Comparison of ENCODE assay signal across 2 cellular contexts in genomic region chr5:125950012-125950411, GRCh38.
TF ChIP-seq lines count a peak whose summit lies in the region.

No MANE protein-coding gene starts in this region.

TF ChIP-seq in HepG2, 621 proteins besides CTCF, POLR2A, EP300 and RAD21:
- TF ChIP-seq MAFK (conservative IDR thresholded peaks at IDR 0.05 in 1 of 2, IDR thresholded peaks at IDR 0.05 in 1 of 2; ENCODE audit: low read length in 2 of 2): peak in 1 of 2 experiments; percentile 43; a peak in 1 of 4 replicates
- TF ChIP-seq ETS1 (CRISPR knock-in tag; IDR thresholded peaks at IDR 0.05): no peak
- TF ChIP-seq ZBTB38 (CRISPR knock-in tag; IDR thresholded peaks at IDR 0.05): no peak
- TF ChIP-seq, protein P1, sequence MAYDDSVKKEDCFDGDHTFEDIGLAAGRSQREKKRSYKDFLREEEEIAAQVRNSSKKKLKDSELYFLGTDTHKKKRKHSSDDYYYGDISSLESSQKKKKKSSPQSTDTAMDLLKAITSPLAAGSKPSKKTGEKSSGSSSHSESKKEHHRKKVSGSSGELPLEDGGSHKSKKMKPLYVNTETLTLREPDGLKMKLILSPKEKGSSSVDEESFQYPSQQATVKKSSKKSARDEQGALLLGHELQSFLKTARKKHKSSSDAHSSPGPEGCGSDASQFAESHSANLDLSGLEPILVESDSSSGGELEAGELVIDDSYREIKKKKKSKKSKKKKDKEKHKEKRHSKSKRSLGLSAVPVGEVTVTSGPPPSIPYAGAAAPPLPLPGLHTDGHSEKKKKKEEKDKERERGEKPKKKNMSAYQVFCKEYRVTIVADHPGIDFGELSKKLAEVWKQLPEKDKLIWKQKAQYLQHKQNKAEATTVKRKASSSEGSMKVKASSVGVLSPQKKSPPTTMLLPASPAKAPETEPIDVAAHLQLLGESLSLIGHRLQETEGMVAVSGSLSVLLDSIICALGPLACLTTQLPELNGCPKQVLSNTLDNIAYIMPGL (CRISPR knock-in tag; IDR thresholded peaks at IDR 0.05; ENCODE audit: borderline replicate concordance in 1 of 2, low read depth in 1 of 2): no peak
- TF ChIP-seq CBX5 (CRISPR knock-in tag; IDR thresholded peaks at IDR 0.05; ENCODE audit: borderline replicate concordance): no peak
- TF ChIP-seq NFE2L2 (IDR thresholded peaks at IDR 0.05; ENCODE audit: low read length): peak; percentile 47; the same call in 1 of the 2 replicates
TF ChIP-seq in HepG2: peak in this region for 2.

TF ChIP-seq in K562, 482 proteins besides CTCF, POLR2A, EP300 and RAD21:
- no peak for TF ChIP-seq ATF6 (CRISPR knock-in tag; IDR thresholded peaks at IDR 0.05)
- TF ChIP-seq ZNF316 (IDR thresholded peaks at IDR 0.05): peak; percentile 37; the same call in 1 of the 2 replicates
- no peak for TF ChIP-seq ZNF436 (CRISPR knock-in tag; IDR thresholded peaks at IDR 0.05)
- no peak for TF ChIP-seq THRA (IDR thresholded peaks at IDR 0.05)
- no peak for TF ChIP-seq ARID1B (IDR thresholded peaks at IDR 0.05)
- TF ChIP-seq MAFG (tag; conservative IDR thresholded peaks at IDR 0.05): 0 out of 2 replicates have a peak, but pooled peaks have one; percentile 28
- TF ChIP-seq SMARCA4 (IDR thresholded peaks at IDR 0.05): no peak
- no peak for TF ChIP-seq PCBP1 (IDR thresholded peaks at IDR 0.05; ENCODE audit: low read depth, low read length, poor library complexity, severe bottlenecking)
- no peak for TF ChIP-seq ELF1 (tag; IDR thresholded peaks at IDR 0.05)
- no peak for TF ChIP-seq HDGF (IDR thresholded peaks at IDR 0.05)
